In genomic region chr1:16895602-16896315, GRCh38 we compare ENCODE assay signal across 1 cellular context.
TF ChIP-seq lines count a peak whose summit lies in the region.
"Not testable (repeated sequence)": the region's sequence is repeated elsewhere in the genome, so short reads cannot be mapped to it uniquely, and the experiment has no call there.

Gene RNU1-2, plus strand, starts transcription at chr1:16895980.

TF ChIP-seq in K562, 482 proteins besides CTCF, POLR2A, EP300 and RAD21 (continued from another document and continues in another):
- peak; percentile 77; the same call in 1 of the 2 replicates for TF ChIP-seq SNIP1 (IDR thresholded peaks at IDR 0.05; ENCODE audit: low read depth)
- peak; percentile 70 to 86; a peak in 3 of 4 replicates for TF ChIP-seq MAZ (CRISPR knock-in tag; conservative IDR thresholded peaks at IDR 0.05 in 1 of 2, IDR thresholded peaks at IDR 0.05 in 1 of 2)
- peak; percentile 88 for TF ChIP-seq SNAPC5 (CRISPR knock-in tag; IDR thresholded peaks at IDR 0.05)
- TF ChIP-seq, protein P1, sequence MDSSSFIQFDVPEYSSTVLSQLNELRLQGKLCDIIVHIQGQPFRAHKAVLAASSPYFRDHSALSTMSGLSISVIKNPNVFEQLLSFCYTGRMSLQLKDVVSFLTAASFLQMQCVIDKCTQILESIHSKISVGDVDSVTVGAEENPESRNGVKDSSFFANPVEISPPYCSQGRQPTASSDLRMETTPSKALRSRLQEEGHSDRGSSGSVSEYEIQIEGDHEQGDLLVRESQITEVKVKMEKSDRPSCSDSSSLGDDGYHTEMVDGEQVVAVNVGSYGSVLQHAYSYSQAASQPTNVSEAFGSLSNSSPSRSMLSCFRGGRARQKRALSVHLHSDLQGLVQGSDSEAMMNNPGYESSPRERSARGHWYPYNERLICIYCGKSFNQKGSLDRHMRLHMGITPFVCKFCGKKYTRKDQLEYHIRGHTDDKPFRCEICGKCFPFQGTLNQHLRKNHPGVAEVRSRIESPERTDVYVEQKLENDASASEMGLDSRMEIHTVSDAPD (CRISPR knock-in tag; IDR thresholded peaks at IDR 0.05): peak; percentile 5; the same call in 1 of the 2 replicates
- peak; percentile 77; the same call in 1 of the 2 replicates for TF ChIP-seq NFXL1 (CRISPR knock-in tag; IDR thresholded peaks at IDR 0.05)
- TF ChIP-seq TSHZ1 (CRISPR knock-in tag; IDR thresholded peaks at IDR 0.05): 0 out of 2 replicates have a peak, but pooled peaks have one; percentile 60
- TF ChIP-seq NFATC3 (IDR thresholded peaks at IDR 0.05): peak; percentile 75; the same call in 1 of the 2 replicates
- TF ChIP-seq FOXM1 (IDR thresholded peaks at IDR 0.05; ENCODE audit: low read depth); ETV6 (CRISPR knock-in tag; IDR thresholded peaks at IDR 0.05; ENCODE audit: borderline replicate concordance): not testable (repeated sequence)
- TF ChIP-seq FOXM1 (CRISPR knock-in tag; IDR thresholded peaks at IDR 0.05; ENCODE audit: low read depth): 0 out of 2 replicates have a peak, but pooled peaks have one; percentile 50
- TF ChIP-seq, protein P2, sequence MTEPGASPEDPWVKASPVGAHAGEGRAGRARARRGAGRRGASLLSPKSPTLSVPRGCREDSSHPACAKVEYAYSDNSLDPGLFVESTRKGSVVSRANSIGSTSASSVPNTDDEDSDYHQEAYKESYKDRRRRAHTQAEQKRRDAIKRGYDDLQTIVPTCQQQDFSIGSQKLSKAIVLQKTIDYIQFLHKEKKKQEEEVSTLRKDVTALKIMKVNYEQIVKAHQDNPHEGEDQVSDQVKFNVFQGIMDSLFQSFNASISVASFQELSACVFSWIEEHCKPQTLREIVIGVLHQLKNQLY (CRISPR knock-in tag; conservative IDR thresholded peaks at IDR 0.05): peak in 1 of 2 experiments; percentile 97; a peak in 2 of 4 replicates
- peak; percentile 92 for TF ChIP-seq ZNF780A (CRISPR knock-in tag; IDR thresholded peaks at IDR 0.05)
- peak; percentile 97 for TF ChIP-seq ZNF316 (IDR thresholded peaks at IDR 0.05)
- TF ChIP-seq ZBTB40 (IDR thresholded peaks at IDR 0.05): peak; percentile 73
- peak; percentile 63 for TF ChIP-seq ZBTB40 (CRISPR knock-in tag; IDR thresholded peaks at IDR 0.05)
- TF ChIP-seq, protein P3, sequence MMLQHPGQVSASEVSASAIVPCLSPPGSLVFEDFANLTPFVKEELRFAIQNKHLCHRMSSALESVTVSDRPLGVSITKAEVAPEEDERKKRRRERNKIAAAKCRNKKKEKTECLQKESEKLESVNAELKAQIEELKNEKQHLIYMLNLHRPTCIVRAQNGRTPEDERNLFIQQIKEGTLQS (IDR thresholded peaks at IDR 0.05): peak; percentile 61
- TF ChIP-seq, protein P3 (CRISPR knock-in tag; conservative IDR thresholded peaks at IDR 0.05): peak; percentile 90
- TF ChIP-seq ZFP30 (CRISPR knock-in tag; IDR thresholded peaks at IDR 0.05; ENCODE audit: borderline replicate concordance): peak; percentile 93; the same call in 1 of the 2 replicates
- TF ChIP-seq ZNF212 (CRISPR knock-in tag; IDR thresholded peaks at IDR 0.05): peak; percentile 75; the same call in 1 of the 2 replicates
- TF ChIP-seq PTBP1 (IDR thresholded peaks at IDR 0.05; ENCODE audit: low read depth, low read length): 0 out of 2 replicates have a peak, but pooled peaks have one; percentile 78
- peak in 1 of 2 experiments; percentile 39; a peak in 1 of 4 replicates for TF ChIP-seq FOXA3 (CRISPR knock-in tag; conservative IDR thresholded peaks at IDR 0.05 in 1 of 2, IDR thresholded peaks at IDR 0.05 in 1 of 2)
- TF ChIP-seq PTTG1 (tag; IDR thresholded peaks at IDR 0.05; ENCODE audit: low read depth): 0 out of 2 replicates have a peak, but pooled peaks have one; percentile 27
- peak; percentile 59 for TF ChIP-seq ZNF324 (CRISPR knock-in tag; IDR thresholded peaks at IDR 0.05)
- TF ChIP-seq STAT6 (CRISPR knock-in tag; IDR thresholded peaks at IDR 0.05): 0 out of 2 replicates have a peak, but pooled peaks have one; percentile 24
- TF ChIP-seq ZNF175 (CRISPR knock-in tag; IDR thresholded peaks at IDR 0.05; ENCODE audit: low read depth): peak; percentile 68; the same call in 1 of the 2 replicates
- TF ChIP-seq ZNF24 (IDR thresholded peaks at IDR 0.05): peak; percentile 79; the same call in 1 of the 2 replicates
- peak; percentile 87 for TF ChIP-seq PHTF2 (CRISPR knock-in tag; IDR thresholded peaks at IDR 0.05)
- TF ChIP-seq E2F5 (CRISPR knock-in tag; IDR thresholded peaks at IDR 0.05): peak; percentile 85
- TF ChIP-seq, protein P4, sequence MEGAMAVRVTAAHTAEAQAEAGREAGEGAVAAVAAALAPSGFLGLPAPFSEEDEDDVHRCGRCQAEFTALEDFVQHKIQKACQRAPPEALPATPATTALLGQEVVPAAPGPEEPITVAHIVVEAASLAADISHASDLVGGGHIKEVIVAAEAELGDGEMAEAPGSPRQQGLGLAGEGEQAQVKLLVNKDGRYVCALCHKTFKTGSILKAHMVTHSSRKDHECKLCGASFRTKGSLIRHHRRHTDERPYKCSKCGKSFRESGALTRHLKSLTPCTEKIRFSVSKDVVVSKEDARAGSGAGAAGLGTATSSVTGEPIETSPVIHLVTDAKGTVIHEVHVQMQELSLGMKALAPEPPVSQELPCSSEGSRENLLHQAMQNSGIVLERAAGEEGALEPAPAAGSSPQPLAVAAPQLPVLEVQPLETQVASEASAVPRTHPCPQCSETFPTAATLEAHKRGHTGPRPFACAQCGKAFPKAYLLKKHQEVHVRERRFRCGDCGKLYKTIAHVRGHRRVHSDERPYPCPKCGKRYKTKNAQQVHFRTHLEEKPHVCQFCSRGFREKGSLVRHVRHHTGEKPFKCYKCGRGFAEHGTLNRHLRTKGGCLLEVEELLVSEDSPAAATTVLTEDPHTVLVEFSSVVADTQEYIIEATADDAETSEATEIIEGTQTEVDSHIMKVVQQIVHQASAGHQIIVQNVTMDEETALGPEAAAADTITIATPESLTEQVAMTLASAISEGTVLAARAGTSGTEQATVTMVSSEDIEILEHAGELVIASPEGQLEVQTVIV (CRISPR knock-in tag; IDR thresholded peaks at IDR 0.05; ENCODE audit: borderline replicate concordance): peak; percentile 49; the same call in 1 of the 2 replicates
- peak in 1 of 2 experiments; percentile 62; a peak in 2 of 4 replicates for TF ChIP-seq ETV6 (IDR thresholded peaks at IDR 0.05; ENCODE audit: borderline replicate concordance in 1 of 2, low read depth in 2 of 2, low read length in 1 of 2)
- peak; percentile 89 for TF ChIP-seq ZNF551 (CRISPR knock-in tag; IDR thresholded peaks at IDR 0.05)
- peak; percentile 93; the same call in 1 of the 2 replicates for TF ChIP-seq RFX7 (CRISPR knock-in tag; IDR thresholded peaks at IDR 0.05)
